In the genomic region with DNA sequence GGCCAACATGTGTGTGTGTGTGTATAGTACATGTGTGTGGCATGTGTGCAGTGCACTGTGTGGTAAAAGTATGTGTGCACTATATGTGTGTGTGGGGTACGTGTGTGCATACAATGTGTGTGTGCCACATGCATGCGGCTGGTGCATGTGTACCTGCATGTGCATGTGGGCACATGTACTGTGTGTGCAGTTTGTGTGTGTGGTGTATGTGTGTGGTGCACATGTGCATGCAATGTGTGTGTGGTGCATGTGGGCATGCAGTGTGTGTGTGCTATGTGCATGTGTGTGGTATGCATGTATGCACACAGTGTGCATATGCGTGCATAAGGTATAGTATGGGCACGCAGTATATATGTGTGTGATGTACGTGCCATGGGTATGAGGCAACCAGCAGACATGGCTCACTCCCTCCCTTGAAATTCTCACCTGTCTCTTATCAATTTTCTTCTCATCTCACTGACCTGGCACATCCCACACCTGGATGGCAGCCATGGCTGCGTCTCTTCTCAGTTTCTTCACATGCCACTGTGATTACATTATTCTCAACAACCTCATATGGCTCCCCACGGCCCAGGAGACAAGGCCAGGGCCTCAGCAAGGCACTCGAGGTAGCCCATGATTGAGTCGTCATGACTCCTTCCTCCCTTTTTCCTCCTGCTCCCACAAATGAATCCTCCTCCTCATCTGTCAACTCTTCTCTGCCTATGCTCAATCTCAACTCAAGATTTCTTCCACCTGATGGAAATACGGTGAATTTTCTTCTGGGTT, we compare ENCODE assay signal across 25 cellular contexts. TPM values are rescaled to one million over a fixed set of nuclear protein-coding genes. Genes with fewer than 3 reads are reported as not detected.
DNase-seq lines count a peak whose midpoint lies in the region; ATAC-seq, FAIRE-seq and TF ChIP-seq lines count a peak whose summit lies in the region.
"Had no signal": no experiment of that assay in that cellular context is flagged by ENCODE, and none has a peak within 500 bp of the region (broad histone marks: within the 10 kb centered on the region; RNA-seq: fewer than 3 reads in every experiment).

No MANE protein-coding gene starts in this region.

- no peak for FAIRE-seq in H1 (lab: Jason Lieb, UNC)
- FAIRE-seq: A549, D721Med had no signal

- peaks cover 0 to 4% (median 1%) of the 10 kb centered on the region in 4 experiments; a peak in 2 of 8 replicates for H3K36me3 ChIP-seq in H1 (ENCODE audit: control insufficient read depth in 2 of 4, insufficient read depth in 4 of 4, low read length in 3 of 4)
- H3K36me3 ChIP-seq: lower lobe of right lung, transverse colon had no signal

- H3K4me2 ChIP-seq in H9 (ENCODE audit: insufficient read depth, insufficient read length, low read length) (no peak overlapping the region), H1 (ENCODE audit: insufficient read depth in 1 of 2, low read depth in 2 of 2, low read length in 2 of 2) (no peak overlapping the region)
- H3K4me2 ChIP-seq: A549 had no signal

- peaks cover 59% of the 10 kb centered on the region for H3K4me1 Mint-ChIP-seq in activated naive CD8-positive, alpha-beta T cell (ENCODE audit: low read depth)
- peaks cover 42% of the 10 kb centered on the region for H3K4me1 Mint-ChIP-seq in activated naive CD8-positive, alpha-beta T cell treated with anti-CD3 and anti-CD28 coated beads for 36 hours
- H3K4me1 Mint-ChIP-seq in H9, result peaks cover 4 to 6% of the 10 kb centered on the region in 2 experiments; a peak in 3 of 4 replicates
- H3K4me1 Mint-ChIP-seq in stimulated activated effector memory CD8-positive, alpha-beta T cell treated with anti-CD3 and anti-CD28 coated beads, Interleukin-12 subunit alpha, Interleukin-12 subunit beta, amount 100 ng/mL, for 72 hours, result peaks cover 53% of the 10 kb centered on the region
- H3K4me1 Mint-ChIP-seq: nephron progenitor cell had no signal

- no peak overlapping the region for H3K4me3 Mint-ChIP-seq in activated naive CD8-positive, alpha-beta T cell
- no peak overlapping the region for H3K4me3 Mint-ChIP-seq in activated naive CD8-positive, alpha-beta T cell treated with anti-CD3 and anti-CD28 coated beads for 36 hours
- no peak overlapping the region; a peak in 2 of 5 replicates for H3K4me3 Mint-ChIP-seq in H9
- H3K4me3 Mint-ChIP-seq in stimulated activated effector memory CD8-positive, alpha-beta T cell treated with anti-CD3 and anti-CD28 coated beads, Interleukin-12 subunit alpha, Interleukin-12 subunit beta, amount 100 ng/mL, for 72 hours, result no peak overlapping the region
- H3K4me3 Mint-ChIP-seq: activated CD8-positive, alpha-beta T cell treated with anti-CD3 and anti-CD28 coated beads, Interleukin-2, amount 10 ng/mL, durations not matched to agents 7 days and 5 days; B cell; HFFc6; nephron progenitor cell had no signal

- no peaks in the 10 kb centered on the region for H3K9me3 Mint-ChIP-seq in activated naive CD8-positive, alpha-beta T cell (ENCODE audit: low read depth)
- peaks cover 2% of the 10 kb centered on the region for H3K9me3 Mint-ChIP-seq in activated naive CD8-positive, alpha-beta T cell treated with anti-CD3 and anti-CD28 coated beads for 36 hours
- no peaks in the 10 kb centered on the region for H3K9me3 Mint-ChIP-seq in H9
- H3K9me3 Mint-ChIP-seq in stimulated activated effector memory CD8-positive, alpha-beta T cell treated with anti-CD3 and anti-CD28 coated beads, Interleukin-12 subunit alpha, Interleukin-12 subunit beta, amount 100 ng/mL, for 72 hours, result no peaks in the 10 kb centered on the region
- H3K9me3 Mint-ChIP-seq: HFFc6, nephron progenitor cell had no signal

- H3K79me2 ChIP-seq in H9 (ENCODE audit: insufficient read depth, low read length) (peaks cover 3% of the 10 kb centered on the region; the same call in 1 of the 2 replicates), H1 (ENCODE audit: control insufficient read depth in 1 of 2, insufficient read depth in 2 of 2, low read length in 2 of 2) (peaks cover 0 to 23% of the 10 kb centered on the region in 2 experiments; a peak in 3 of 4 replicates)

- H2BK15ac ChIP-seq in H9 (ENCODE audit: low read depth, low read length) (no peak overlapping the region), H1 (ENCODE audit: low read length) (no peak overlapping the region)

- no peak overlapping the region for H3K4me3 ChIP-seq in H1 (ENCODE audit: extremely low read depth in 1 of 4, insufficient read depth in 2 of 4, low read depth in 3 of 4, low read length in 4 of 4)
- H3K4me3 ChIP-seq: A549, lower lobe of right lung, transverse colon had no signal

- H3K27me3 Mint-ChIP-seq in activated naive CD8-positive, alpha-beta T cell, result no peaks in the 10 kb centered on the region
- no peaks in the 10 kb centered on the region for H3K27me3 Mint-ChIP-seq in activated naive CD8-positive, alpha-beta T cell treated with anti-CD3 and anti-CD28 coated beads for 36 hours
- no peaks in the 10 kb centered on the region; the same call in 1 of the 2 replicates for H3K27me3 Mint-ChIP-seq in H9 (ENCODE audit: low read depth)
- H3K27me3 Mint-ChIP-seq: B cell had no signal

- TF ChIP-seq EP300 in H1 (IDR thresholded peaks at IDR 0.05; ENCODE audit: borderline replicate concordance in 1 of 2, low read depth in 2 of 2, low read length in 2 of 2), result no peak

- H2AK5ac ChIP-seq in H9 (ENCODE audit: insufficient read length, low read length) (no peak overlapping the region), H1 (ENCODE audit: low read depth, low read length) (peak overlapping the region; percentile 96; the same call in 1 of the 2 replicates)

- no peak for TF ChIP-seq RAD21 in H1 (IDR thresholded peaks at IDR 0.05 in 1 of 2, conservative IDR thresholded peaks at IDR 0.05 in 1 of 2; ENCODE audit: low read depth in 2 of 2, low read length in 2 of 2)

- peak overlapping the region; percentile 17 for H3K27ac Mint-ChIP-seq in activated naive CD8-positive, alpha-beta T cell
- H3K27ac Mint-ChIP-seq in activated naive CD8-positive, alpha-beta T cell treated with anti-CD3 and anti-CD28 coated beads for 36 hours, result no peak overlapping the region
- H3K27ac Mint-ChIP-seq in H9, result peak overlapping the region; percentile 14 to 62 (median 57); a peak in 5 of 7 replicates
- H3K27ac Mint-ChIP-seq in stimulated activated effector memory CD8-positive, alpha-beta T cell treated with anti-CD3 and anti-CD28 coated beads, Interleukin-12 subunit alpha, Interleukin-12 subunit beta, amount 100 ng/mL, for 72 hours, result peak overlapping the region; percentile 51
- H3K27ac Mint-ChIP-seq: B cell, HFFc6, nephron progenitor cell had no signal

- H2BK120ac ChIP-seq in H9 (ENCODE audit: low read depth, low read length, poor library complexity, severe bottlenecking) (no peak overlapping the region), H1 (replicated peaks; ENCODE audit: low read depth, low read length) (no peak overlapping the region)

- H4K5ac ChIP-seq in H9 (ENCODE audit: insufficient read length, low read depth, low read length) (no peak overlapping the region), H1 (ENCODE audit: insufficient read length, low read depth, low read length) (no peak overlapping the region)

- H3K9ac ChIP-seq in H9 (ENCODE audit: extremely low read depth, insufficient read length, low read length) (no peak overlapping the region), H1 (replicated peaks in 1 of 4; ENCODE audit: extremely low read depth in 1 of 4, low read depth in 3 of 4, low read length in 3 of 4) (no peak overlapping the region)

- no peak overlapping the region for H4K8ac ChIP-seq in H9 (replicated peaks; ENCODE audit: insufficient read length, low read depth, low read length)
- peak overlapping the region; percentile 60; the same call in 1 of the 2 replicates for H4K8ac ChIP-seq in H1 (ENCODE audit: extremely low read depth, insufficient read depth, low read length)

- H3K56ac ChIP-seq in H9 (ENCODE audit: insufficient read length, low read depth, low read length), result no peak overlapping the region
- H3K56ac ChIP-seq in H1 (replicated peaks; ENCODE audit: insufficient read length, low read depth, low read length), result no peak overlapping the region

- POLR2A ChIA-PET in H1 (lab: Charles Lee; ENCODE audit: partially characterized antibody), result interaction anchor here (0.7 to 1.2 kb wide), 3 partner anchors 9 to 37 kb away, joined by 3 read pairs; no protein-coding TSS in a partner anchor

- H3K27ac ChIP-seq in H9 (ENCODE audit: insufficient read length, low read depth, low read length) (no peak overlapping the region), H1 (ENCODE audit: low read depth, low read length) (no peak overlapping the region)
- H3K27ac ChIP-seq: A549, lower lobe of right lung, transverse colon had no signal

- H3T11ph ChIP-seq in H9 (ENCODE audit: low read length), result no peak overlapping the region

- H4K20me1 ChIP-seq in H9 (ENCODE audit: control insufficient read depth, insufficient read depth, insufficient read length) (no peaks in the 10 kb centered on the region), H1 (replicated peaks in 1 of 2; ENCODE audit: control insufficient read depth in 1 of 2, insufficient read depth in 2 of 2, low read length in 2 of 2) (peaks cover 0 to 17% of the 10 kb centered on the region in 2 experiments)

- H2BK5ac ChIP-seq in H9 (ENCODE audit: insufficient read length, low read length), result no peak overlapping the region
- peak overlapping the region; percentile 60; the same call in 1 of the 2 replicates for H2BK5ac ChIP-seq in H1 (ENCODE audit: low read depth, low read length)

- no peak overlapping the region for H2BK12ac ChIP-seq in H9 (ENCODE audit: insufficient read length, low read depth, low read length)
- H2BK12ac ChIP-seq in H1 (ENCODE audit: low read depth, low read length), result peak overlapping the region; percentile 68; the same call in 1 of the 2 replicates

- no CpG with 5 or more reads among the region's 10 CpGs for WGBS in H9 (ENCODE audit: extremely low coverage, insufficient read length, low lambda C conversion rate)
- WGBS in H1 (ENCODE audit: extremely low coverage in 1 of 2, insufficient coverage in 1 of 2, insufficient read length in 1 of 2, insufficient replicate concordance in 2 of 2, low coverage in 1 of 2, low lambda C conversion rate in 2 of 2, missing lambda C conversion rate in 1 of 2), 2 experiments, result 88% methylated on average over 10 of the region's 10 CpGs; no CpG with 5 or more reads in 1 of the 2 experiments

- H3K4ac ChIP-seq in H9 (ENCODE audit: low read depth, low read length) (no peak overlapping the region), H1 (replicated peaks; ENCODE audit: insufficient read length, low read depth, low read length) (peak overlapping the region; percentile 36)

- no peak overlapping the region for H2BK20ac ChIP-seq in H9 (ENCODE audit: low read depth, low read length, poor library complexity, severe bottlenecking)
- peak overlapping the region; percentile 16; the same call in 1 of the 2 replicates for H2BK20ac ChIP-seq in H1 (ENCODE audit: low read length)

- no peak overlapping the region for H3K18ac ChIP-seq in H9 (ENCODE audit: insufficient read length, low read depth, low read length)
- no peak overlapping the region for H3K18ac ChIP-seq in H1 (ENCODE audit: extremely low read depth, low read length)

- no peaks in the 10 kb centered on the region for H3K9me3 ChIP-seq in H9 (ENCODE audit: control insufficient read depth, low read depth, low read length)
- no peaks in the 10 kb centered on the region for H3K9me3 ChIP-seq in H1 (ENCODE audit: insufficient read depth in 2 of 2, low read depth in 1 of 2, low read length in 1 of 2)
- H3K9me3 ChIP-seq: A549, lower lobe of right lung, transverse colon had no signal

- H3K4me1 ChIP-seq in H9 (ENCODE audit: insufficient read depth, low read length) (peaks cover 2% of the 10 kb centered on the region), H1 (replicated peaks in 1 of 4; ENCODE audit: control insufficient read depth in 3 of 4, insufficient read depth in 4 of 4, low read length in 3 of 4) (0 out of 7 replicates have a peak, but pooled peaks cover 0 to 5% (median 0%) of the 10 kb centered on the region in 4 experiments)
- H3K4me1 ChIP-seq: A549, lower lobe of right lung, transverse colon had no signal

- peaks cover 7% of the 10 kb centered on the region for H3K36me3 Mint-ChIP-seq in activated naive CD8-positive, alpha-beta T cell
- peaks cover 13% of the 10 kb centered on the region for H3K36me3 Mint-ChIP-seq in activated naive CD8-positive, alpha-beta T cell treated with anti-CD3 and anti-CD28 coated beads for 36 hours
- H3K36me3 Mint-ChIP-seq in H9 (ENCODE audit: insufficient read depth in 1 of 3, low read depth in 3 of 3), result peaks cover 7 to 13% (median 11%) of the 10 kb centered on the region in 3 experiments; a peak in 5 of 7 replicates
- H3K36me3 Mint-ChIP-seq in stimulated activated effector memory CD8-positive, alpha-beta T cell treated with anti-CD3 and anti-CD28 coated beads, Interleukin-12 subunit alpha, Interleukin-12 subunit beta, amount 100 ng/mL, for 72 hours, result peaks cover 29% of the 10 kb centered on the region

- TF ChIP-seq CTCF in H9 (conservative IDR thresholded peaks at IDR 0.05) (no peak), H1 (IDR thresholded peaks at IDR 0.05; ENCODE audit: control extremely low read depth in 1 of 3, insufficient read depth in 1 of 3, low read depth in 1 of 3, low read length in 3 of 3) (no peak)

- H4K91ac ChIP-seq in H9 (ENCODE audit: insufficient read length, low read depth, low read length), result no peak overlapping the region
- peak overlapping the region; percentile 71 for H4K91ac ChIP-seq in H1 (replicated peaks; ENCODE audit: insufficient read length, low read length)

- CTCF ChIA-PET in H1 (lab: Charles Lee; ENCODE audit: partially characterized antibody), result interaction anchor here (1.5 to 2.3 kb wide), 5 partner anchors 15 to 61 kb away, joined by 3 to 7 read pairs (median 5); no protein-coding TSS in a partner anchor

- no peak overlapping the region for H3K14ac ChIP-seq in H9 (ENCODE audit: insufficient read depth, low read length)
- H3K14ac ChIP-seq in H1 (ENCODE audit: insufficient read length), result no peak overlapping the region

- no peak for TF ChIP-seq POLR2A in H1 (IDR thresholded peaks at IDR 0.05; ENCODE audit: control extremely low read depth in 1 of 2, low read depth in 2 of 2, low read length in 2 of 2)

- no peak for DNase-seq in activated naive CD8-positive, alpha-beta T cell treated with anti-CD3 and anti-CD28 coated beads for 36 hours
- DNase-seq in H9 (no peak), H1 (ENCODE audit: low read depth in 1 of 2, low spot score in 2 of 2) (no peak), CD1c-positive myeloid dendritic cell (ENCODE audit: extremely low spot score) (no peak)
- DNase-seq in stimulated activated effector memory CD8-positive, alpha-beta T cell treated with anti-CD3 and anti-CD28 coated beads, Interleukin-12 subunit alpha, Interleukin-12 subunit beta, amount 100 ng/mL, for 72 hours (ENCODE audit: low spot score in 2 of 2), result no peak
- DNase-seq in activated CD4-positive, alpha-beta T cell treated with anti-CD3 and anti-CD28 coated beads, Interleukin-2, amount 50 U/mL, for 48 hours, result no peak
- DNase-seq: activated CD4-positive, CD25-positive, alpha-beta regulatory T cell treated with anti-CD3 and anti-CD28 coated beads, Interleukin-2, amount 50 U/mL, for 72 hours; activated CD8-positive, alpha-beta T cell treated with anti-CD3 and anti-CD28 coated beads, Interleukin-2, amount 10 ng/mL, durations not matched to agents 7 days and 5 days; activated T-cell treated with anti-CD3 and anti-CD28 coated beads for 4 hours; dermis blood vessel endothelial cell; HFFc6; islet precursor cell; KBM-7; lower lobe of right lung; MM.1S; NCI-H1436; NCI-H524; nephron progenitor cell; SHP77 treated with DMSO at 0.1 percent for 48 hours; transverse colon had no signal

- H2AFZ ChIP-seq in H9 (ENCODE audit: low read length), result no peak overlapping the region
- no peak overlapping the region for H2AFZ ChIP-seq in H1 (ENCODE audit: low read length)

- H3K79me1 ChIP-seq in H9 (ENCODE audit: insufficient read depth, low read depth, low read length, poor library complexity, severe bottlenecking) (peaks cover 2% of the 10 kb centered on the region), H1 (ENCODE audit: low read depth, low read length) (peaks cover 14% of the 10 kb centered on the region)

- H3K27me3 ChIP-seq in H9 (ENCODE audit: insufficient read depth, low read length) (no peaks in the 10 kb centered on the region), H1 (replicated peaks in 1 of 4; ENCODE audit: control insufficient read depth in 3 of 4, extremely low read depth in 1 of 4, insufficient read depth in 3 of 4, low read length in 3 of 4) (no peaks in the 10 kb centered on the region)
- H3K27me3 ChIP-seq: transverse colon had no signal

- no peak overlapping the region for H3K23ac ChIP-seq in H9 (ENCODE audit: insufficient read length, low read depth, low read length)
- no peak overlapping the region for H3K23ac ChIP-seq in H1 (ENCODE audit: insufficient read length)

- H3K23me2 ChIP-seq in H9 (ENCODE audit: insufficient read length, low read depth, low read length, poor library complexity, severe bottlenecking) (no peaks in the 10 kb centered on the region), H1 (ENCODE audit: low read depth, low read length) (no peaks in the 10 kb centered on the region)

- ATAC-seq in stimulated activated effector memory CD8-positive, alpha-beta T cell treated with anti-CD3 and anti-CD28 coated beads, Interleukin-12 subunit alpha, Interleukin-12 subunit beta, amount 100 ng/mL, for 72 hours, result no peak
- no peak for ATAC-seq in HG02610 (IDR thresholded peaks at IDR 0.05; ENCODE audit: unreplicated experiment)
- ATAC-seq: A549; activated CD8-positive, alpha-beta T cell treated with anti-CD3 and anti-CD28 coated beads, Interleukin-2, amount 10 ng/mL, durations not matched to agents 7 days and 5 days had no signal

RNA-seq across cellular contexts. Expression of a gene that starts 57.0 kb away (rescaled TPM):
- total RNA-seq in activated naive CD8-positive, alpha-beta T cell treated with anti-CD3 and anti-CD28 coated beads for 36 hours, result 10 to 100 TPM; 94.9 to 96.9 TPM
- total RNA-seq in H9 (2021), result 71.9 and 85.9 TPM in 2 replicates
- 83.8 and 93.7 TPM in 2 replicates for total RNA-seq in H1 (2021; fragmentation: NEBNext Ultra II Directional; extraction: Animal tissue kit (Norgen Biotek cat#: 25700))
- polyA plus RNA-seq in H1 (2011; rRNA removed), result 35.2 and 36.3 TPM in 2 replicates
- 46.0 TPM for polyA plus RNA-seq in H1 (2011; cell fraction: cytosol; rRNA removed)
- 52.0 TPM for polyA plus RNA-seq in H1 (2011; cell fraction: nucleus; rRNA removed)
- 56.3 to 75.9 TPM (median 60.7 TPM) in 4 replicates for polyA plus RNA-seq in H1 (2012, experiment 1 of 2)
- 36.1 TPM for polyA plus RNA-seq in H1 (2012, experiment 2 of 2)
- polyA plus RNA-seq in H1 (2013, experiment 1 of 2), result 26.9 TPM
- 24.8 TPM for polyA plus RNA-seq in H1 (2013, experiment 2 of 2)
- polyA minus RNA-seq in H1 (2011; rRNA and poly(A)+ RNA removed), result 95.6 and 118 TPM in 2 replicates
- polyA minus RNA-seq in H1 (2011; cell fraction: cytosol; rRNA and poly(A)+ RNA removed), result 35.1 TPM
- 33.6 TPM for polyA minus RNA-seq in H1 (2011; cell fraction: nucleus; rRNA and poly(A)+ RNA removed)
